ENCODE assay signal across 27 cellular contexts in genomic region chr6:134746125-134746524, GRCh38.
DNase-seq lines count a peak whose midpoint lies in the region; ATAC-seq, FAIRE-seq and TF ChIP-seq lines count a peak whose summit lies in the region.
"Had no signal": no experiment of that assay in that cellular context is flagged by ENCODE, and none has a peak within 500 bp of the region (broad histone marks: within the 10 kb centered on the region; RNA-seq: fewer than 3 reads in every experiment).

No MANE protein-coding gene starts in this region.

- H4K20me1 ChIP-seq in GM23338 (replicated peaks; ENCODE audit: insufficient read depth) = no peaks in the 10 kb centered on the region

- no peak overlapping the region for H2AFZ ChIP-seq in GM23338

- H3K9me3 ChIP-seq in A549 = no peaks in the 10 kb centered on the region
- H3K9me3 ChIP-seq: Caco-2, HAP-1 had no signal

- no peaks in the 10 kb centered on the region for H3K36me3 Mint-ChIP-seq in GM23338 (ENCODE audit: low read depth)
- H3K36me3 Mint-ChIP-seq: CD8-positive, alpha-beta T cell had no signal

- H3K27ac ChIP-seq in A549 (no peak overlapping the region), GM23338 (ENCODE audit: low read depth) (no peak overlapping the region)
- H3K27ac ChIP-seq: C4-2B, RWPE1 had no signal

- no peaks in the 10 kb centered on the region for H3F3A ChIP-seq in GM23338 (replicated peaks; ENCODE audit: low read depth)

- DNase-seq in A549 (ENCODE audit: low read depth in 1 of 2, low spot score in 1 of 2) (no peak), GM23338 (ENCODE audit: low spot score) (no peak), SK-MEL-5 (ENCODE audit: low read depth, low spot score) (peak; percentile 22), left colon (no peak), GM10248 (ENCODE audit: extremely low spot score) (no peak), NCI-H510A treated with DMSO at 0.1 percent for 48 hours (lab: John Stamatoyannopoulos, UW) (no peak)
- DNase-seq: Caco-2; CD8-positive, alpha-beta T cell; DMS79 treated with DMSO at 0.1 percent for 48 hours; GF-D8; Karpas-422; NCI-H1092; NCI-H1417 treated with DMSO at 0.1 percent for 48 hours; NCI-H1694 treated with DMSO at 0.1 percent for 48 hours; NCI-H2081; NCI-H345; NCI-H526; SHP77; T-helper 1 cell had no signal

- H3K4me3 Mint-ChIP-seq in GM23338 = no peak overlapping the region
- H3K4me3 Mint-ChIP-seq: B cell; CD8-positive, alpha-beta T cell had no signal

- no peak overlapping the region for H3K27ac Mint-ChIP-seq in GM23338
- H3K27ac Mint-ChIP-seq: B cell; CD8-positive, alpha-beta T cell had no signal

- no peak for TF ChIP-seq EP300 in A549 (IDR thresholded peaks at IDR 0.05)

- 31% methylated on average over 3 of the region's 3 CpGs for WGBS in A549 (ENCODE audit: missing lambda C conversion rate)

- no peak for TF ChIP-seq RAD21 in A549 (conservative IDR thresholded peaks at IDR 0.05 in 1 of 2, IDR thresholded peaks at IDR 0.05 in 1 of 2)

- intact Hi-C loops in left colon (cut with DNase I, micrococcal nuclease) = no loop called here

- H3K36me3 ChIP-seq in GM23338 (ENCODE audit: insufficient read depth) = no peaks in the 10 kb centered on the region
- H3K36me3 ChIP-seq: HAP-1 had no signal

- peaks cover 1% of the 10 kb centered on the region for H3K27me3 Mint-ChIP-seq in GM23338 (ENCODE audit: insufficient read depth, low read depth, poor library complexity)

- H3K27me3 ChIP-seq in GM23338 (ENCODE audit: insufficient read depth) = no peaks in the 10 kb centered on the region

- H3K9me2 ChIP-seq in GM23338 (ENCODE audit: insufficient read depth) = no peaks in the 10 kb centered on the region

- TF ChIP-seq CTCF in A549 (IDR thresholded peaks at IDR 0.05) (no peak), GM23338 (conservative IDR thresholded peaks at IDR 0.05; ENCODE audit: low read depth in 2 of 2) (0 out of 4 replicates have a peak, but pooled peaks of 1 of the 2 experiments have one; percentile 11), GM10248 (IDR thresholded peaks at IDR 0.05; ENCODE audit: control extremely low read depth, extremely low read depth, low read depth, missing control alignments) (no peak)

- TF ChIP-seq POLR2A in A549 (IDR thresholded peaks at IDR 0.05; ENCODE audit: low read length) = no peak

- CTCF ChIA-PET in A549 (lab: Yijun Ruan, JAX) = no interaction called here
- CTCF ChIA-PET in GM10248 (lab: Yijun Ruan, JAX) = no interaction called here

- H3K4me3 ChIP-seq in A549 (no peak overlapping the region), GM23338 (no peak overlapping the region)
- H3K4me3 ChIP-seq: HAP-1 had no signal

- no peaks in the 10 kb centered on the region for H3K79me2 ChIP-seq in GM23338 (replicated peaks; ENCODE audit: insufficient read depth)

- POLR2A ChIA-PET in A549 (lab: Yijun Ruan, JAX) = no interaction called here
- POLR2A ChIA-PET in GM10248 (lab: Yijun Ruan, JAX) = no interaction called here

- H3K9me3 Mint-ChIP-seq in GM23338 = no peaks in the 10 kb centered on the region
- H3K9me3 Mint-ChIP-seq: CD8-positive, alpha-beta T cell had no signal

- FAIRE-seq in A549 (lab: Jason Lieb, UNC) = no peak
- FAIRE-seq: GM12892, GM19239 had no signal

- ATAC-seq in A549 (peak; percentile 43 to 61; a peak in 3 of 6 replicates), GM23338 (peak; percentile 53; the same call in 2 of the 3 replicates), left colon (peak; percentile 82), HG02798 (IDR thresholded peaks at IDR 0.05; ENCODE audit: poor library complexity, unreplicated experiment) (no peak)
- ATAC-seq: CD8-positive, alpha-beta T cell; Panc1 had no signal

- H3K4me1 Mint-ChIP-seq in GM23338 = peaks cover 8% of the 10 kb centered on the region; the same call in 2 of the 3 replicates
- H3K4me1 Mint-ChIP-seq: B cell had no signal

- in situ Hi-C loops in SK-MEL-5 (cut with HindIII; ENCODE audit: low pct_unique_long_range_greater_than_20kb, low sequenced_read_pairs) = no loop called here

- H3K4me1 ChIP-seq in A549 (peaks cover 2% of the 10 kb centered on the region; the same call in 2 of the 3 replicates), GM23338 (ENCODE audit: insufficient read depth) (peaks cover 5% of the 10 kb centered on the region; the same call in 1 of the 2 replicates)
- H3K4me1 ChIP-seq: Caco-2 had no signal

- H3K4me2 ChIP-seq in A549 (no peak overlapping the region), GM23338 (no peak overlapping the region)

TF ChIP-seq in A549, 52 proteins besides CTCF, POLR2A, EP300 and RAD21:
- TF ChIP-seq CEBPB (IDR thresholded peaks at IDR 0.05) = no peak
- TF ChIP-seq HEYL (CRISPR knock-in tag; IDR thresholded peaks at IDR 0.05) = no peak
TF ChIP-seq in A549: peak in this region for 0.

TF ChIP-seq in GM23338, 12 proteins besides CTCF, POLR2A, EP300 and RAD21 (continues in another document):
- TF ChIP-seq ZNF462 (CRISPR knock-in tag; IDR thresholded peaks at IDR 0.05) (no peak), ZNF114 (CRISPR knock-in tag; IDR thresholded peaks at IDR 0.05) (no peak), EZH2 (IDR thresholded peaks at IDR 0.05; ENCODE audit: low read depth, unreplicated experiment) (no peak), ETS1 (IDR thresholded peaks at IDR 0.05) (no peak), STAT1 (IDR thresholded peaks at IDR 0.05; ENCODE audit: unreplicated experiment) (no peak), POLR2AphosphoS5 (IDR thresholded peaks at IDR 0.05; ENCODE audit: low read depth) (no peak), ZNF331 (CRISPR knock-in tag; IDR thresholded peaks at IDR 0.05; ENCODE audit: low read depth) (no peak), EZH2phosphoT487 (IDR thresholded peaks at IDR 0.05; ENCODE audit: unreplicated experiment) (no peak), JUNB (IDR thresholded peaks at IDR 0.05; ENCODE audit: unreplicated experiment) (no peak)
